1 cellular context compared by ENCODE assay signal in the genomic region with DNA sequence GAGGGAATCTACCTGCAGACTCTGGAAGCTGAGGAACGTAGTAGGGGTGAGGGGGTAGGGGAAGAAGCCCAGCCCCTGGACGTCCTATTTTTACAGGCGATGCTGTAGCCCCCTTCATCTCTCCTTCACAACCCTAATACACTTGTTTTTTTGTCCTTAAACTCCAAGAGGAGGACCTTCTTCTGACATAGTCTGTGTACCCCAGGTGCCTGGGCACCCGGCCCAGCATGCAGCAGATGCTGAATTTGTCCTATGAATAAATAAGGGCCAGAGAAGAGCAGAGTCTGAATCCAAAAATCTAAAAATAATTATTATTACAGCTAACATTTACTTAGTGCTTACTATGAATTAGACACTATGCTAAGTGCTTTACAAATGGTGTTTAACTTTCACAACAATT.
TF ChIP-seq lines count a peak whose summit lies in the region.

No MANE protein-coding gene starts in this region.

TF ChIP-seq in HEK293, 187 proteins besides CTCF, POLR2A, EP300 and RAD21:
- TF ChIP-seq OVOL3 (tag by site-specific recombination; IDR thresholded peaks at IDR 0.05) (no peak), ZNF488 (tag by site-specific recombination; IDR thresholded peaks at IDR 0.05) (no peak), ZNF311 (tag by site-specific recombination; IDR thresholded peaks at IDR 0.05; ENCODE audit: borderline replicate concordance) (no peak), ZNF274 (IDR thresholded peaks at IDR 0.05; ENCODE audit: low read length) (no peak), ZNF274 (tag by site-specific recombination; IDR thresholded peaks at IDR 0.05; ENCODE audit: borderline replicate concordance) (no peak), PRDM1 (tag by site-specific recombination; IDR thresholded peaks at IDR 0.05) (no peak), ZFP69B (tag by site-specific recombination; IDR thresholded peaks at IDR 0.05) (no peak), ZNF391 (tag by site-specific recombination; IDR thresholded peaks at IDR 0.05; ENCODE audit: borderline replicate concordance, low read depth) (no peak), ZFP41 (tag by site-specific recombination; IDR thresholded peaks at IDR 0.05; ENCODE audit: borderline replicate concordance) (no peak), ZNF223 (tag by site-specific recombination; IDR thresholded peaks at IDR 0.05) (no peak)
